ENCODE assay signal across 8 cellular contexts in genomic region chr6:32947552-32948465, GRCh38. TPM values are rescaled to one million over a fixed set of nuclear protein-coding genes. Genes with fewer than 3 reads are reported as not detected.
A peak's percentile ranks its signal among the peaks of the same experiment; 100 is the strongest.
DNase-seq lines count a peak whose midpoint lies in the region; ATAC-seq and TF ChIP-seq lines count a peak whose summit lies in the region.

No MANE protein-coding gene starts in this region.

- ATAC-seq in HCT116 = peak; percentile 94

- no peaks in the 10 kb centered on the region for H3K9me2 ChIP-seq in HCT116 (ENCODE audit: insufficient read depth)

- intact Hi-C loops in HCT116 (cut with micrococcal nuclease) = loop anchor here (1.0 to 5.0 kb wide), 2 partner anchors 63 to 111 kb away; partner anchors contain the start of gene TAP2

- peak; percentile 89 for TF ChIP-seq RAD21 in HCT116 (IDR thresholded peaks at IDR 0.05; ENCODE audit: low read depth)

- DNase-seq in DMS153 treated with DMSO at 0.1 percent for 48 hours (lab: John Stamatoyannopoulos, UW; ENCODE audit: unreplicated experiment) (peak; percentile 29), HCT116 (ENCODE audit: low read depth, low spot score) (peak; percentile 48), SK-N-DZ (ENCODE audit: low spot score) (peak; percentile 56), trophoblast cell (peak; percentile 46 to 63), neuronal stem cell (ENCODE audit: low spot score) (no peak), NCI-H187 treated with DMSO at 0.1 percent for 48 hours (lab: John Stamatoyannopoulos, UW) (no peak), NCI-H2029 (lab: John Stamatoyannopoulos, UW) (no peak)
- DNase-seq in effector memory CD4-positive, alpha-beta T cell = peak in 2 of 3 donors; percentile 11 to 20

- no TSS peak for BruUV-seq in HCT116 (replicated peaks; lab: Mats Ljungman, UMichigan)

- no peak overlapping the region for H2AK5ac ChIP-seq in trophoblast cell (ENCODE audit: low read length)
- H2AK5ac ChIP-seq in neuronal stem cell (ENCODE audit: low read depth, low read length) = no peak overlapping the region

- peak; percentile 64 to 78 (median 70) for TF ChIP-seq CTCF in HCT116 (IDR thresholded peaks at IDR 0.05 in 2 of 3, conservative IDR thresholded peaks at IDR 0.05 in 1 of 3; ENCODE audit: borderline replicate concordance in 1 of 3, insufficient read depth in 1 of 3, low read depth in 2 of 3, low read length in 2 of 3)

- H3K4ac ChIP-seq in trophoblast cell (ENCODE audit: low read depth, low read length) = no peak overlapping the region
- H3K4ac ChIP-seq in neuronal stem cell (ENCODE audit: low read length) = no peak overlapping the region

- no peak overlapping the region for H3K14ac ChIP-seq in trophoblast cell (ENCODE audit: low read length)
- no peak overlapping the region for H3K14ac ChIP-seq in neuronal stem cell (ENCODE audit: low read length)

- H4K8ac ChIP-seq in trophoblast cell (ENCODE audit: low read depth, low read length) (no peak overlapping the region), neuronal stem cell (ENCODE audit: low read depth, low read length) (no peak overlapping the region)

- no peak overlapping the region for H2BK12ac ChIP-seq in trophoblast cell (ENCODE audit: low read length)
- H2BK12ac ChIP-seq in neuronal stem cell (ENCODE audit: low read length) = no peak overlapping the region

- no peaks in the 10 kb centered on the region for H4K20me1 ChIP-seq in HCT116 (ENCODE audit: insufficient read depth)

- H3K79me1 ChIP-seq in trophoblast cell (ENCODE audit: low read length) (no peaks in the 10 kb centered on the region), neuronal stem cell (ENCODE audit: low read depth, low read length) (no peaks in the 10 kb centered on the region)

- no peak overlapping the region for H2BK5ac ChIP-seq in trophoblast cell (ENCODE audit: low read depth, low read length, poor library complexity)
- no peak overlapping the region for H2BK5ac ChIP-seq in neuronal stem cell (ENCODE audit: low read length)

- H3K9me3 ChIP-seq in HCT116 (ENCODE audit: control insufficient read depth in 1 of 2, insufficient read depth in 1 of 2, low read depth in 1 of 2, low read length in 2 of 2) (no peaks in the 10 kb centered on the region), trophoblast cell (ENCODE audit: insufficient read depth, low read depth, low read length) (no peaks in the 10 kb centered on the region), neuronal stem cell (replicated peaks in 1 of 2; ENCODE audit: control insufficient read depth in 2 of 2, insufficient read depth in 1 of 2, low read depth in 1 of 2, low read length in 2 of 2) (no peaks in the 10 kb centered on the region)
- no peaks in the 10 kb centered on the region for H3K9me3 ChIP-seq in effector memory CD4-positive, alpha-beta T cell (ENCODE audit: control insufficient read depth, low read length)

- H4K91ac ChIP-seq in trophoblast cell (ENCODE audit: low read depth, low read length) (no peak overlapping the region), neuronal stem cell (ENCODE audit: low read depth, low read length, poor library complexity) (no peak overlapping the region)

- no peak overlapping the region for H3K4me3 ChIP-seq in HCT116 (replicated peaks in 1 of 2; ENCODE audit: low read depth in 1 of 2, low read length in 2 of 2)
- H3K4me3 ChIP-seq in effector memory CD4-positive, alpha-beta T cell (ENCODE audit: insufficient read depth, low read depth, low read length, poor library complexity, severe bottlenecking) = no peak overlapping the region
- H3K4me3 ChIP-seq in trophoblast cell (ENCODE audit: low read depth, low read length) = no peak overlapping the region
- no peak overlapping the region for H3K4me3 ChIP-seq in neuronal stem cell (ENCODE audit: low read length in 2 of 2)

- H3K4me1 ChIP-seq in HCT116 (ENCODE audit: control insufficient read depth in 1 of 2, insufficient read depth in 2 of 2, low read length in 2 of 2) (peaks cover 0 to 4% of the 10 kb centered on the region in 2 experiments; a peak in 2 of 4 replicates), trophoblast cell (ENCODE audit: control insufficient read depth in 1 of 2, insufficient read depth in 2 of 2, low read length in 2 of 2) (peaks cover 0 to 2% of the 10 kb centered on the region in 2 experiments), neuronal stem cell (ENCODE audit: control insufficient read depth in 2 of 2, insufficient read depth in 1 of 2, low read depth in 1 of 2, low read length in 2 of 2) (no peaks in the 10 kb centered on the region)
- peaks cover 16% of the 10 kb centered on the region for H3K4me1 ChIP-seq in effector memory CD4-positive, alpha-beta T cell (ENCODE audit: control insufficient read depth, insufficient read depth, low read length, poor library complexity, severe bottlenecking)

- no peak overlapping the region for H3K18ac ChIP-seq in trophoblast cell (ENCODE audit: low read length)
- H3K18ac ChIP-seq in neuronal stem cell (ENCODE audit: low read length) = no peak overlapping the region

- no peak overlapping the region for H4K12ac ChIP-seq in trophoblast cell (ENCODE audit: low read depth, low read length)

- no CpG with 5 or more reads among the region's 11 CpGs for WGBS in trophoblast cell (ENCODE audit: extremely low coverage, insufficient coverage, insufficient read length)
- no CpG with 5 or more reads among the region's 11 CpGs for WGBS in neuronal stem cell (ENCODE audit: extremely low coverage in 2 of 2, insufficient read length in 2 of 2, insufficient replicate concordance in 1 of 2), 2 donors

- CTCF ChIA-PET in HCT116 (lab: Charles Lee) = interaction anchor here (0.7 to 1.1 kb wide), 4 partner anchors 14 to 109 kb away, joined by 3 to 4 read pairs (median 3); partner anchors contain the start of gene TAP2

- no peak overlapping the region for H2BK15ac ChIP-seq in neuronal stem cell (ENCODE audit: low read length)

- H3K9ac ChIP-seq in HCT116 (ENCODE audit: low read length) = no peak overlapping the region
- H3K9ac ChIP-seq in trophoblast cell (ENCODE audit: low read length) = no peak overlapping the region
- H3K9ac ChIP-seq in neuronal stem cell (ENCODE audit: low read depth, low read length, poor library complexity) = no peak overlapping the region

- H2AFZ ChIP-seq in HCT116 (ENCODE audit: low read depth, low read length, poor library complexity, severe bottlenecking) (no peak overlapping the region), trophoblast cell (ENCODE audit: insufficient read depth, low read length, poor library complexity) (no peak overlapping the region), neuronal stem cell (ENCODE audit: low read length) (no peak overlapping the region)

- POLR2A ChIA-PET in HCT116 (lab: Charles Lee) = interaction anchor here (1.5 kb wide), 1 partner anchor 24 kb away, joined by 4 read pairs; no protein-coding TSS in a partner anchor

- no peak for TF ChIP-seq POLR2A in HCT116 (IDR thresholded peaks at IDR 0.05; ENCODE audit: borderline replicate concordance, extremely low read depth, insufficient read depth, insufficient read length)

- H3K4me2 ChIP-seq in HCT116 (ENCODE audit: low read length) (no peak overlapping the region), trophoblast cell (ENCODE audit: low read length) (no peak overlapping the region), neuronal stem cell (ENCODE audit: insufficient read depth, low read length, poor library complexity, severe bottlenecking) (no peak overlapping the region)

- H3K36me3 ChIP-seq in HCT116 (ENCODE audit: control insufficient read depth in 1 of 2, insufficient read depth in 2 of 2, low read length in 2 of 2) (no peaks in the 10 kb centered on the region), trophoblast cell (ENCODE audit: control insufficient read depth in 1 of 2, insufficient read depth in 2 of 2, low read length in 2 of 2) (no peaks in the 10 kb centered on the region), neuronal stem cell (replicated peaks in 1 of 2; ENCODE audit: control insufficient read depth in 2 of 2, insufficient read depth in 2 of 2, low read length in 2 of 2) (no peaks in the 10 kb centered on the region)
- H3K36me3 ChIP-seq in effector memory CD4-positive, alpha-beta T cell (ENCODE audit: control insufficient read depth, insufficient read depth, low read length) = no peaks in the 10 kb centered on the region

- H3K27me3 ChIP-seq in HCT116 (ENCODE audit: insufficient read depth, low read length) (no peaks in the 10 kb centered on the region), trophoblast cell (ENCODE audit: insufficient read depth, low read length) (no peaks in the 10 kb centered on the region), neuronal stem cell (ENCODE audit: control insufficient read depth in 3 of 3, insufficient read depth in 3 of 3, low read depth in 1 of 3, low read length in 3 of 3) (peaks cover 0 to 14% (median 0%) of the 10 kb centered on the region in 3 experiments)
- no peaks in the 10 kb centered on the region for H3K27me3 ChIP-seq in effector memory CD4-positive, alpha-beta T cell (replicated peaks; ENCODE audit: control insufficient read depth, insufficient read depth, low read length, poor library complexity, severe bottlenecking)

- H3K79me2 ChIP-seq in HCT116 (ENCODE audit: insufficient read depth, low read length) = no peaks in the 10 kb centered on the region
- H3K79me2 ChIP-seq in trophoblast cell (ENCODE audit: control insufficient read depth, insufficient read depth, low read length, poor library complexity) = no peaks in the 10 kb centered on the region

- H3K23ac ChIP-seq in trophoblast cell (ENCODE audit: low read length) = no peak overlapping the region
- no peak overlapping the region for H3K23ac ChIP-seq in neuronal stem cell (ENCODE audit: low read depth, low read length, poor library complexity)

- no peak overlapping the region for H3K27ac ChIP-seq in HCT116 (ENCODE audit: low read depth, low read length)
- no peak overlapping the region for H3K27ac ChIP-seq in effector memory CD4-positive, alpha-beta T cell (ENCODE audit: insufficient read depth, low read length, poor library complexity, severe bottlenecking)
- H3K27ac ChIP-seq in trophoblast cell (ENCODE audit: low read depth, low read length) = no peak overlapping the region
- no peak overlapping the region for H3K27ac ChIP-seq in neuronal stem cell (replicated peaks; ENCODE audit: low read length)

- H2BK120ac ChIP-seq in trophoblast cell (ENCODE audit: insufficient read depth, low read length, poor library complexity) = no peak overlapping the region
- no peak overlapping the region for H2BK120ac ChIP-seq in neuronal stem cell (ENCODE audit: low read depth, low read length)

- RAD21 ChIA-PET in HCT116 (lab: Charles Lee; ENCODE audit: low non-redundant PET in 1 of 2, low total read pairs in 2 of 2, uncharacterized antibody in 2 of 2, unreplicated experiment in 2 of 2) = interaction anchor here in 1 of 2 experiments (0.8 kb wide), 1 partner anchor 62 kb away, joined by 4 read pairs; no protein-coding TSS in a partner anchor

RNA-seq across cellular contexts. Expression of gene HLA-DMA, which starts 5.1 kb away (rescaled TPM):
- 12.1 TPM for total RNA-seq in HCT116 (2021; ENCODE audit: unreplicated experiment)
- 16.3 and 17.4 TPM in 2 replicates for polyA plus RNA-seq in HCT116 (2012)
- polyA plus RNA-seq in SK-N-DZ (2014; cell fraction: cytosol; rRNA removed) = 1.9 and 3.1 TPM in 2 replicates
- polyA plus RNA-seq in SK-N-DZ (2014; cell fraction: nucleus; rRNA removed) = 0.62 and 5.1 TPM in 2 replicates
- polyA plus RNA-seq in trophoblast cell (2013) = 8.5 and 8.8 TPM in 2 replicates
- 18.7 TPM for polyA plus RNA-seq in neuronal stem cell (2013, experiment 1 of 2)
- polyA plus RNA-seq in neuronal stem cell (2013, experiment 2 of 2) = 18.3 TPM

RNA-seq across cellular contexts. Expression of gene HLA-DMB, which starts 7.0 kb away (rescaled TPM):
- total RNA-seq in HCT116 (2021; ENCODE audit: unreplicated experiment) = 3.3 TPM
- polyA plus RNA-seq in HCT116 (2012) = 1.7 and 2.3 TPM in 2 replicates
- polyA plus RNA-seq in SK-N-DZ (2014; cell fraction: cytosol; rRNA removed) = not detected in 2 replicates
- polyA plus RNA-seq in SK-N-DZ (2014; cell fraction: nucleus; rRNA removed) = 0.24 TPM in 1 of 2 replicates, not detected in the other
- 2.4 and 2.5 TPM in 2 replicates for polyA plus RNA-seq in trophoblast cell (2013)
- polyA plus RNA-seq in neuronal stem cell (2013, experiment 1 of 2) = 4.8 TPM
- polyA plus RNA-seq in neuronal stem cell (2013, experiment 2 of 2) = 5.1 TPM

RNA-seq across cellular contexts. Expression of gene BRD2, which starts 20.6 kb away (rescaled TPM):
- 260 TPM for total RNA-seq in HCT116 (2021; ENCODE audit: unreplicated experiment)
- polyA plus RNA-seq in HCT116 (2012) = 175 and 194 TPM in 2 replicates
- polyA plus RNA-seq in SK-N-DZ (2014; cell fraction: cytosol; rRNA removed) = 136 and 160 TPM in 2 replicates
- 287 and 301 TPM in 2 replicates for polyA plus RNA-seq in SK-N-DZ (2014; cell fraction: nucleus; rRNA removed)
- polyA plus RNA-seq in trophoblast cell (2013) = 265 and 273 TPM in 2 replicates
- polyA plus RNA-seq in neuronal stem cell (2013, experiment 1 of 2) = 180 TPM
- 181 TPM for polyA plus RNA-seq in neuronal stem cell (2013, experiment 2 of 2)

Comparison
In these comparisons a context has a peak if more than half of its experiments do, and no peak if none do; other contexts are left out.
1. DNase-seq: peak in DMS153 treated with DMSO at 0.1 percent for 48 hours (single experiment), HCT116 (single experiment), SK-N-DZ (single experiment), effector memory CD4-positive, alpha-beta T cell (2 of 3) and trophoblast cell (2 of 2); none in neuronal stem cell (single experiment), NCI-H187 treated with DMSO at 0.1 percent for 48 hours (single experiment) and NCI-H2029 (single experiment).